Comparison of ENCODE assay signal across 14 cellular contexts in genomic region chr3:4778119-4778518, GRCh38.
DNase-seq lines count a peak whose midpoint lies in the region; ATAC-seq and TF ChIP-seq lines count a peak whose summit lies in the region.
"Had no signal": no experiment of that assay in that cellular context is flagged by ENCODE, and none has a peak within 500 bp of the region (broad histone marks: within the 10 kb centered on the region; RNA-seq: fewer than 3 reads in every experiment).

No MANE protein-coding gene starts in this region.

- intact Hi-C loops in left colon (cut with DNase I, micrococcal nuclease) (no loop called here), lower lobe of right lung (cut with DNase I) (no loop called here)

- peak overlapping the region; percentile 97 for H3K27ac Mint-ChIP-seq in T-helper 2 cell treated with Interferon-gamma antibody and Interleukin-4, amounts not matched to agents 5 μg/mL and 100 μg/mL, for 36 hours
- H3K27ac Mint-ChIP-seq in stimulated activated naive CD8-positive, alpha-beta T cell treated with anti-CD3 and anti-CD28 coated beads, Interleukin-15, Interleukin-2, amounts not matched to agents 100 ng/mL and 50 ng/mL, for 24 hours: peak overlapping the region; percentile 97

- H3K27me3 ChIP-seq in lower lobe of right lung (ENCODE audit: low read depth): no peaks in the 10 kb centered on the region
- H3K27me3 ChIP-seq: BLaER1 treated with 17β-estradiol and CSF1 and Interleukin-3, amounts not matched to agents 10 nM and 100 nM had no signal

- no peak for DNase-seq in T-helper 2 cell treated with Interferon-gamma antibody and Interleukin-4, amounts not matched to agents 5 μg/mL and 100 μg/mL, for 36 hours (ENCODE audit: low spot score)
- no peak for DNase-seq in T-helper 2 cell
- DNase-seq in stimulated activated naive CD8-positive, alpha-beta T cell treated with anti-CD3 and anti-CD28 coated beads, Interleukin-15, Interleukin-2, amounts not matched to agents 100 U/mL and 50 U/mL, for 24 hours: no peak
- DNase-seq in epithelial cell of esophagus (ENCODE audit: low read depth): peak; percentile 94
- DNase-seq in left colon: no peak
- no peak for DNase-seq in 8988T
- no peak for DNase-seq in lower lobe of right lung
- DNase-seq: DMS 273 treated with DMSO at 0.1 percent for 48 hours, NCI-H1436, NCI-H2081, NCI-H345, NCI-H526 treated with DMSO at 0.1 percent for 48 hours had no signal

- peaks cover 36% of the 10 kb centered on the region for H3K36me3 ChIP-seq in lower lobe of right lung

- no peaks in the 10 kb centered on the region for H3K9me3 ChIP-seq in lower lobe of right lung
- H3K9me3 ChIP-seq: BLaER1 treated with 17β-estradiol and CSF1 and Interleukin-3, amounts not matched to agents 10 nM and 100 nM had no signal

- H3K4me3 Mint-ChIP-seq in T-helper 2 cell treated with Interferon-gamma antibody and Interleukin-4, amounts not matched to agents 5 μg/mL and 100 μg/mL, for 36 hours: no peak overlapping the region
- H3K4me3 Mint-ChIP-seq in stimulated activated naive CD8-positive, alpha-beta T cell treated with anti-CD3 and anti-CD28 coated beads, Interleukin-15, Interleukin-2, amounts not matched to agents 100 ng/mL and 50 ng/mL, for 24 hours: no peak overlapping the region

- no peaks in the 10 kb centered on the region for H3K27me3 Mint-ChIP-seq in T-helper 2 cell treated with Interferon-gamma antibody and Interleukin-4, amounts not matched to agents 5 μg/mL and 100 μg/mL, for 36 hours (ENCODE audit: low read depth)
- H3K27me3 Mint-ChIP-seq in stimulated activated naive CD8-positive, alpha-beta T cell treated with anti-CD3 and anti-CD28 coated beads, Interleukin-15, Interleukin-2, amounts not matched to agents 100 ng/mL and 50 ng/mL, for 24 hours: no peaks in the 10 kb centered on the region

- ATAC-seq in stimulated activated naive CD8-positive, alpha-beta T cell treated with anti-CD3 and anti-CD28 coated beads, Interleukin-15, Interleukin-2, amounts not matched to agents 100 U/mL and 50 U/mL, for 24 hours: no peak
- no peak for ATAC-seq in left colon
- no peak for ATAC-seq in lower lobe of right lung

- no peak overlapping the region for H3K4me3 ChIP-seq in epithelial cell of esophagus (ENCODE audit: low read length)
- no peak overlapping the region for H3K4me3 ChIP-seq in lower lobe of right lung
- H3K4me3 ChIP-seq: BLaER1 treated with 17β-estradiol and CSF1 and Interleukin-3, amounts not matched to agents 10 nM and 100 nM had no signal

- peaks cover 7% of the 10 kb centered on the region for H3K9me3 Mint-ChIP-seq in T-helper 2 cell treated with Interferon-gamma antibody and Interleukin-4, amounts not matched to agents 5 μg/mL and 100 μg/mL, for 36 hours
- no peaks in the 10 kb centered on the region for H3K9me3 Mint-ChIP-seq in stimulated activated naive CD8-positive, alpha-beta T cell treated with anti-CD3 and anti-CD28 coated beads, Interleukin-15, Interleukin-2, amounts not matched to agents 100 ng/mL and 50 ng/mL, for 24 hours

- TF ChIP-seq CTCF in epithelial cell of esophagus (IDR thresholded peaks at IDR 0.05; ENCODE audit: insufficient read depth, low read depth, low read length, missing control alignments) (no peak), lower lobe of right lung (IDR thresholded peaks at IDR 0.05) (no peak)

- no peak overlapping the region for H3K27ac ChIP-seq in lower lobe of right lung
- H3K27ac ChIP-seq: BLaER1 treated with 17β-estradiol and CSF1 and Interleukin-3, amounts not matched to agents 10 nM and 100 nM had no signal

- peaks cover 5% of the 10 kb centered on the region for H3K4me1 ChIP-seq in lower lobe of right lung

- H3K4me1 Mint-ChIP-seq in T-helper 2 cell treated with Interferon-gamma antibody and Interleukin-4, amounts not matched to agents 5 μg/mL and 100 μg/mL, for 36 hours (ENCODE audit: low read depth): peaks cover 59% of the 10 kb centered on the region
- H3K4me1 Mint-ChIP-seq in stimulated activated naive CD8-positive, alpha-beta T cell treated with anti-CD3 and anti-CD28 coated beads, Interleukin-15, Interleukin-2, amounts not matched to agents 100 ng/mL and 50 ng/mL, for 24 hours (ENCODE audit: low read depth): peaks cover 56% of the 10 kb centered on the region

- peaks cover 47% of the 10 kb centered on the region for H3K36me3 Mint-ChIP-seq in T-helper 2 cell treated with Interferon-gamma antibody and Interleukin-4, amounts not matched to agents 5 μg/mL and 100 μg/mL, for 36 hours (ENCODE audit: low read depth)
- H3K36me3 Mint-ChIP-seq in stimulated activated naive CD8-positive, alpha-beta T cell treated with anti-CD3 and anti-CD28 coated beads, Interleukin-15, Interleukin-2, amounts not matched to agents 100 ng/mL and 50 ng/mL, for 24 hours (ENCODE audit: low read depth): peaks cover 75% of the 10 kb centered on the region
